Comparison of ENCODE assay signal across 8 cellular contexts in genomic region chr7:123749537-123749857, GRCh38. TPM values are rescaled to one million over a fixed set of nuclear protein-coding genes. Genes with fewer than 3 reads are reported as not detected.
DNase-seq lines count a peak whose midpoint lies in the region; ATAC-seq and TF ChIP-seq lines count a peak whose summit lies in the region.

No MANE protein-coding gene starts in this region.

- DNase-seq in AG04450 (ENCODE audit: low read depth, low spot score), result peak; percentile 24
- peak; percentile 92 for DNase-seq in NCI-H69 (lab: John Stamatoyannopoulos, UW)
- DNase-seq in stimulated activated CD4-positive, alpha-beta T cell treated with anti-CD3 and anti-CD28 coated beads, Interleukin-4, amount 100 ng/mL, for 4 hours, result peak; percentile 7 to 27
- no peak for DNase-seq in NCI-H1048 (lab: John Stamatoyannopoulos, UW)

- CTCF ChIA-PET in AG04450 (lab: Charles Lee), result interaction anchor here (0.8 to 2.2 kb wide), 6 partner anchors 20 to 116 kb away, joined by 3 to 10 read pairs (median 4); no protein-coding TSS in a partner anchor

- H3K4me3 ChIP-seq in AG04450 (ENCODE audit: low read depth, low read length), result peak overlapping the region; percentile 81
- H3K4me3 ChIP-seq in iPS-18c (ENCODE audit: insufficient read depth, low read depth, low read length), result peak overlapping the region; percentile 93

- 0 out of 2 replicates have a peak, but pooled peaks have one; percentile 20 for TF ChIP-seq CTCF in AG04450 (IDR thresholded peaks at IDR 0.05; ENCODE audit: low read depth, low read length)

- ATAC-seq in GM18499 (IDR thresholded peaks at IDR 0.05; ENCODE audit: insufficient read depth, unreplicated experiment), result peak; percentile 16
- peak; percentile 26 for ATAC-seq in HG02938 (IDR thresholded peaks at IDR 0.05; ENCODE audit: unreplicated experiment)

- no peaks in the 10 kb centered on the region for H3K27me3 ChIP-seq in AG04450 (ENCODE audit: control insufficient read depth, insufficient read depth, low read length)

- H3K27ac ChIP-seq in AG04450 (ENCODE audit: low read depth, low read length) (peak overlapping the region; percentile 94), angular gyrus (ENCODE audit: low read depth, low read length) (peak overlapping the region; percentile 90)

- POLR2A ChIA-PET in AG04450 (lab: Yijun Ruan, JAX), result interaction anchor here (1.1 to 2.7 kb wide), 6 partner anchors 12 to 192 kb away, joined by 3 to 32 read pairs (median 6); partner anchors contain the start of gene NDUFA5

- H3K9me3 ChIP-seq in AG04450 (ENCODE audit: control insufficient read depth, insufficient read depth, low read length), result no peaks in the 10 kb centered on the region
- no peaks in the 10 kb centered on the region for H3K9me3 ChIP-seq in iPS-18c (ENCODE audit: control insufficient read depth, insufficient read depth, low read length)

RNA-seq across cellular contexts. Expression of gene WASL, which starts 0.7 kb away (rescaled TPM):
- 11.6 and 11.9 TPM in 2 replicates for polyA plus RNA-seq in AG04450 (2011; rRNA removed)
- polyA minus RNA-seq in AG04450 (2011; rRNA and poly(A)+ RNA removed), result 5.3 and 8.8 TPM in 2 replicates
